8 cellular contexts compared by ENCODE assay signal in the genomic region with DNA sequence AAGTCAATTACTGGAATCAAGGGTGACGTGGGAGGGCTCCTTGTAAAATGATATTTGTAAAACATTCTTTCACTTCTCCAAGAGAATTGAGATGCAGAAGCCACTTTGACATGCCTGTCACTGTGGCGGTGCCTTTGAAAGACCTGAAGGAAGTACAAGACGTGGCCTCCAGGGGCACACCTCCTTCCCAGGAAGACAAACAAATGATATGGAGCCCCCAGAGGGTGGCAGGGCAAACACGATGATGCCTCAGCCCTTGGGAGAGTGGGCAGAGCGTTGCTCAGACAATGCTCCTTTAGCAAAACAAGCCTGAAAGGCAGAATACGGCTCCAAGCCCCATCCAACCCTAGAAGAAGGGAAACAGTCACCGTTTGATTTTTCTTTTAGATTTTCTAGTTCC. TPM values are rescaled to one million over a fixed set of nuclear protein-coding genes. Genes with fewer than 3 reads are reported as not detected.
A peak's percentile ranks its signal among the peaks of the same experiment; 100 is the strongest.
DNase-seq lines count a peak whose midpoint lies in the region; ATAC-seq, FAIRE-seq and TF ChIP-seq lines count a peak whose summit lies in the region.

No MANE protein-coding gene starts in this region.

- ATAC-seq in GM21786 (IDR thresholded peaks at IDR 0.05; ENCODE audit: unreplicated experiment) (no peak), HG03175 (IDR thresholded peaks at IDR 0.05; ENCODE audit: unreplicated experiment) (no peak)

- H3K4me3 ChIP-seq in ACC112 (ENCODE audit: low read depth, low read length) (peak overlapping the region; percentile 64), iPS-18a (ENCODE audit: low read length) (peak overlapping the region; percentile 34)

- FAIRE-seq in GM12891 (lab: Jason Lieb, UNC): peak; percentile 75

- peak overlapping the region; percentile 75 for H2AFZ ChIP-seq in ACC112 (ENCODE audit: low read length, unreplicated experiment)

- H3K36me3 ChIP-seq in ACC112 (ENCODE audit: insufficient read depth, low read length) (no peaks in the 10 kb centered on the region), iPS-18a (ENCODE audit: control insufficient read depth, low read depth, low read length) (no peaks in the 10 kb centered on the region)

- H3K27ac ChIP-seq in ACC112 (ENCODE audit: low read depth, low read length) (peak overlapping the region; percentile 70; the same call in 1 of the 2 replicates), iPS-18a (ENCODE audit: low read length) (no peak overlapping the region)

- H3K27me3 ChIP-seq in ACC112 (ENCODE audit: insufficient read depth, low read length) (peaks cover 6% of the 10 kb centered on the region; the same call in 1 of the 2 replicates), iPS-18a (ENCODE audit: control insufficient read depth, insufficient read depth, low read length) (no peaks in the 10 kb centered on the region)

- DNase-seq in GM12891 (ENCODE audit: insufficient read length, low spot score) (no peak), RPMI8226 (peak; percentile 52), NCI-H146 treated with DMSO at 0.1 percent for 48 hours (lab: John Stamatoyannopoulos, UW; ENCODE audit: unreplicated experiment) (no peak), GM19238 (ENCODE audit: insufficient read length, low spot score) (no peak)

- no peaks in the 10 kb centered on the region for H3K79me2 ChIP-seq in ACC112 (ENCODE audit: control insufficient read depth, insufficient read depth, low read length, unreplicated experiment)

- TF ChIP-seq POLR2A in GM12891 (IDR thresholded peaks at IDR 0.05; ENCODE audit: low read depth, low read length): no peak

- H3K4me1 ChIP-seq in ACC112 (ENCODE audit: control insufficient read depth, insufficient read depth, low read length, unreplicated experiment) (peaks cover 11% of the 10 kb centered on the region), iPS-18a (ENCODE audit: control insufficient read depth, low read depth, low read length) (peaks cover 4% of the 10 kb centered on the region)

- no peak overlapping the region for H3K9ac ChIP-seq in iPS-18a (ENCODE audit: low read length)

- H3K9me3 ChIP-seq in iPS-18a (ENCODE audit: control insufficient read depth, low read depth, low read length): no peaks in the 10 kb centered on the region

TF ChIP-seq in GM12891, 5 proteins besides CTCF, POLR2A, EP300 and RAD21:
- TF ChIP-seq POLR2AphosphoS5 (IDR thresholded peaks at IDR 0.05; ENCODE audit: low read depth, low read length): no peak
TF ChIP-seq in GM12891: peak in this region for 0.

RNA-seq across cellular contexts. Expression of a gene that starts 9.3 kb away (rescaled TPM):
- polyA plus RNA-seq in GM12891 (2012; ENCODE audit: low read depth, missing spikeins): not detected
